14 cellular contexts compared by ENCODE assay signal in genomic region chr2:188787661-188788044, GRCh38.
DNase-seq lines count a peak whose midpoint lies in the region; ATAC-seq and TF ChIP-seq lines count a peak whose summit lies in the region.
"Had no signal": no experiment of that assay in that cellular context is flagged by ENCODE, and none has a peak within 500 bp of the region (broad histone marks: within the 10 kb centered on the region; RNA-seq: fewer than 3 reads in every experiment).

No MANE protein-coding gene starts in this region.

- peaks cover 36% of the 10 kb centered on the region for H3K4me1 Mint-ChIP-seq in brain
- H3K4me1 Mint-ChIP-seq: activated CD4-positive, alpha-beta T cell treated with anti-CD3 and anti-CD28 coated beads, Interleukin-2, amount 10 ng/mL, durations not matched to agents 7 days and 5 days had no signal

- H3K4me2 ChIP-seq in skeletal muscle satellite cell (ENCODE audit: low read length) = peak overlapping the region; percentile 72

- H3K36me3 Mint-ChIP-seq in brain = no peaks in the 10 kb centered on the region

- peak overlapping the region in 3 of 5 experiments; percentile 63 to 91 (median 79) for H3K27ac Mint-ChIP-seq in brain
- H3K27ac Mint-ChIP-seq: activated CD4-positive, alpha-beta T cell treated with anti-CD3 and anti-CD28 coated beads, Interleukin-2, amount 10 ng/mL, durations not matched to agents 7 days and 5 days had no signal

- H3K36me3 ChIP-seq in right atrium auricular region (no peaks in the 10 kb centered on the region), skeletal muscle satellite cell (ENCODE audit: insufficient read depth, low read length) (no peaks in the 10 kb centered on the region)
- H3K36me3 ChIP-seq: BE2C had no signal

- ATAC-seq in HG03342 (IDR thresholded peaks at IDR 0.05; ENCODE audit: unreplicated experiment) (no peak), HG03521 (IDR thresholded peaks at IDR 0.05; ENCODE audit: unreplicated experiment) (no peak)

- H3K4me1 ChIP-seq in right atrium auricular region (no peaks in the 10 kb centered on the region), skeletal muscle satellite cell (ENCODE audit: control insufficient read depth, insufficient read depth, low read length) (peaks cover 59% of the 10 kb centered on the region)
- H3K4me1 ChIP-seq: BE2C had no signal

- no peaks in the 10 kb centered on the region for H3K9me3 Mint-ChIP-seq in brain
- H3K9me3 Mint-ChIP-seq: activated CD4-positive, alpha-beta T cell treated with anti-CD3 and anti-CD28 coated beads, Interleukin-2, amount 10 ng/mL, durations not matched to agents 7 days and 5 days had no signal

- no peaks in the 10 kb centered on the region for H3K9me3 ChIP-seq in right atrium auricular region
- H3K9me3 ChIP-seq in skeletal muscle satellite cell (replicated peaks; ENCODE audit: low read length) = no peaks in the 10 kb centered on the region
- H3K9me3 ChIP-seq: BE2C had no signal

- H3K4me3 Mint-ChIP-seq in brain = peak overlapping the region in 3 of 5 experiments; percentile 21 to 68 (median 50)
- H3K4me3 Mint-ChIP-seq: activated CD4-positive, alpha-beta T cell treated with anti-CD3 and anti-CD28 coated beads, Interleukin-2, amount 10 ng/mL, durations not matched to agents 7 days and 5 days had no signal

- peak; percentile 64 for DNase-seq in EH (ENCODE audit: low read depth)
- no peak for DNase-seq in right atrium auricular region (ENCODE audit: low spot score)
- no peak for DNase-seq in activated CD4-positive, alpha-beta T cell treated with anti-CD3 and anti-CD28 coated beads, Interleukin-2, amount 50 U/mL, for 48 hours
- DNase-seq in hepatic stellate cell (ENCODE audit: low spot score) = no peak
- DNase-seq: activated CD4-positive, alpha-beta T cell treated with anti-CD3 and anti-CD28 coated beads, Interleukin-2, amount 10 ng/mL, durations not matched to agents 7 days and 5 days; BE2C; effector memory CD4-positive, alpha-beta T cell; NCI-H446 treated with DMSO at 0.1 percent for 48 hours; nucleus accumbens; SW 1271 had no signal

- H3K27ac ChIP-seq in right atrium auricular region = peak overlapping the region; percentile 57 to 79

- no peaks in the 10 kb centered on the region for H3K27me3 Mint-ChIP-seq in brain
- H3K27me3 Mint-ChIP-seq: activated CD4-positive, alpha-beta T cell treated with anti-CD3 and anti-CD28 coated beads, Interleukin-2, amount 10 ng/mL, durations not matched to agents 7 days and 5 days had no signal

- H3K27me3 ChIP-seq in right atrium auricular region (no peaks in the 10 kb centered on the region), skeletal muscle satellite cell (ENCODE audit: control insufficient read depth, insufficient read depth, low read length) (no peaks in the 10 kb centered on the region)
- H3K27me3 ChIP-seq: BE2C had no signal

- peak overlapping the region; percentile 77 for H3K9ac ChIP-seq in skeletal muscle satellite cell (ENCODE audit: low read depth, low read length)

- TF ChIP-seq CTCF in brain (conservative IDR thresholded peaks at IDR 0.05) = no peak
- TF ChIP-seq CTCF in right atrium auricular region (IDR thresholded peaks at IDR 0.05) = no peak

- no peak overlapping the region for H3K4me3 ChIP-seq in right atrium auricular region
- H3K4me3 ChIP-seq in skeletal muscle satellite cell (ENCODE audit: low read length) = peak overlapping the region; percentile 17
